In the genomic region with DNA sequence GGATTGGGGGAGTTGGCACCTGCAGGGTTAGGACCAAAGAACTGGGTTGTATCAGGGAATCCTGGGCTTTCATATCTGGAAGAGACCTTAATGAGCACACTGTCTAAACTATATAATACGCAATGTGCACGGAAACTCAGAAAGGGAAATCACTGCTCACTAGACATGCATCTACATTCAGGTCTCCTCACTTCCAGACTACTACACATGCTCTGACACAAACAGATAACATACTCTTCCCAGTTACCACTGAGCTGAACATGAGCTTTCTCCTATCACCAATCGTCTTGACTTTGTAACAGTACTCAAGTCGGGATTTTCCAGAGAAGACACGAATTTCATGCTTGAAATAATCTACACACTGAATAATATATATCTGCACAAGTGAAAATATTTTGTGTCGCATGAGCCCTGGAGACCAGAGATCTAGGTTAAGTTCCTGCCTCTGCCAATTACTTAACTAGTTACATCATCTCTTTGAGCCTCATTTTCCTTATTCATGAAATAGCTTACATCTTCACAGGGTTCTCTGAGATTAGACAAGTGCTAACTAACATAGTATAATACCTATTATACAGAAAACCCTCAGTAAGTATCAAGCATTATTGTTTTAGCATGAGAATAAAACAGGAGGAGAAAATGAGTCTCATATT, we compare ENCODE assay signal across 13 cellular contexts.
A peak's percentile ranks its signal among the peaks of the same experiment; 100 is the strongest.
DNase-seq lines count a peak whose midpoint lies in the region; ATAC-seq and TF ChIP-seq lines count a peak whose summit lies in the region.
"Had no signal": no experiment of that assay in that cellular context is flagged by ENCODE, and none has a peak within 500 bp of the region (broad histone marks: within the 10 kb centered on the region; RNA-seq: fewer than 3 reads in every experiment).

No MANE protein-coding gene starts in this region.

- H3K4me1 ChIP-seq in HEK293 (ENCODE audit: control insufficient read depth, insufficient read depth, low read length) = no peaks in the 10 kb centered on the region
- H3K4me1 ChIP-seq in psoas muscle = no peaks in the 10 kb centered on the region

- peak overlapping the region; percentile 68 for H3K27ac Mint-ChIP-seq in CD4-positive, alpha-beta T cell
- peak overlapping the region; percentile 87 for H3K27ac Mint-ChIP-seq in activated naive CD8-positive, alpha-beta T cell treated with anti-CD3 and anti-CD28 coated beads, Interleukin-2, amount 10 ng/mL, durations not matched to agents 7 days and 5 days

- intact Hi-C loops in CD4-positive, alpha-beta T cell (cut with DNase I, micrococcal nuclease) = no loop called here
- intact Hi-C loops in psoas muscle (cut with DNase I) = no loop called here

- no peak for DNase-seq in CD4-positive, alpha-beta T cell
- no peak for DNase-seq in activated naive CD8-positive, alpha-beta T cell treated with anti-CD3 and anti-CD28 coated beads, Interleukin-2, amount 10 ng/mL, durations not matched to agents 7 days and 5 days
- DNase-seq in psoas muscle (no peak), putamen (ENCODE audit: low spot score) (no peak)
- DNase-seq in stimulated activated CD4-positive, alpha-beta T cell treated with anti-CD3 and anti-CD28 coated beads, Interleukin-1b, Interleukin-23, amount 100 ng/mL, for 48 hours = no peak
- DNase-seq: activated gamma-delta T cell treated with Interleukin-2 at 50 U/mL for 16 hours, midbrain, NCI-H1436 treated with DMSO at 0.1 percent for 48 hours, NCI-H524 treated with DMSO at 0.1 percent for 48 hours, retina, substantia nigra had no signal

- H3K9me3 ChIP-seq in CD4-positive, alpha-beta T cell (ENCODE audit: control insufficient read depth, low read length) = no peaks in the 10 kb centered on the region
- no peaks in the 10 kb centered on the region for H3K9me3 ChIP-seq in HEK293 (ENCODE audit: control insufficient read depth, insufficient read depth, low read depth, low read length)
- no peaks in the 10 kb centered on the region for H3K9me3 ChIP-seq in psoas muscle

- peaks cover 53% of the 10 kb centered on the region for H3K4me1 Mint-ChIP-seq in CD4-positive, alpha-beta T cell (ENCODE audit: low read depth)
- H3K4me1 Mint-ChIP-seq in activated naive CD8-positive, alpha-beta T cell treated with anti-CD3 and anti-CD28 coated beads, Interleukin-2, amount 10 ng/mL, durations not matched to agents 7 days and 5 days = peaks cover 21% of the 10 kb centered on the region

- WGBS in psoas muscle, 3 donors = 90 to 91% (median 91%) methylated on average over 6 of the region's 6 CpGs

- no peaks in the 10 kb centered on the region for H3K27me3 Mint-ChIP-seq in CD4-positive, alpha-beta T cell
- no peaks in the 10 kb centered on the region for H3K27me3 Mint-ChIP-seq in activated naive CD8-positive, alpha-beta T cell treated with anti-CD3 and anti-CD28 coated beads, Interleukin-2, amount 10 ng/mL, durations not matched to agents 7 days and 5 days

- H3K36me3 ChIP-seq in HEK293 (ENCODE audit: control insufficient read depth in 2 of 2, insufficient read depth in 1 of 2, low read length in 2 of 2) (peaks cover 0 to 42% of the 10 kb centered on the region in 2 experiments; a peak in 1 of 3 replicates), psoas muscle (ENCODE audit: insufficient read depth in 1 of 2, low read depth in 1 of 2) (peaks cover 2 to 78% of the 10 kb centered on the region in 2 donors)

- no peak for ATAC-seq in CD4-positive, alpha-beta T cell (ENCODE audit: poor library complexity)
- no peak for ATAC-seq in activated naive CD8-positive, alpha-beta T cell treated with anti-CD3 and anti-CD28 coated beads, Interleukin-2, amount 10 ng/mL, durations not matched to agents 7 days and 5 days (ENCODE audit: low read depth)
- ATAC-seq in psoas muscle (no peak), GM19351 (IDR thresholded peaks at IDR 0.05; ENCODE audit: unreplicated experiment) (no peak)

- H3K27me3 ChIP-seq in CD4-positive, alpha-beta T cell (ENCODE audit: control insufficient read depth, insufficient read depth, low read length) = no peaks in the 10 kb centered on the region
- H3K27me3 ChIP-seq in psoas muscle (ENCODE audit: insufficient read depth in 3 of 3, low read length in 2 of 3) = no peaks in the 10 kb centered on the region

- POLR2A ChIA-PET in CD4-positive, alpha-beta T cell (lab: Charles Lee) = interaction anchor here (1.5 kb wide), 1 partner anchor 97 kb away, joined by 5 read pairs; no protein-coding TSS in a partner anchor
- POLR2A ChIA-PET in HEK293 (lab: Yijun Ruan, JAX) = no interaction called here
- POLR2A ChIA-PET in activated naive CD8-positive, alpha-beta T cell treated with anti-CD3 and anti-CD28 coated beads, Interleukin-2, amount 10 ng/mL, durations not matched to agents 7 days and 5 days (lab: Charles Lee) = no interaction called here

- H3K4me3 Mint-ChIP-seq in CD4-positive, alpha-beta T cell = peak overlapping the region; percentile 54
- H3K4me3 Mint-ChIP-seq in activated naive CD8-positive, alpha-beta T cell treated with anti-CD3 and anti-CD28 coated beads, Interleukin-2, amount 10 ng/mL, durations not matched to agents 7 days and 5 days = peak overlapping the region; percentile 38

- CTCF ChIA-PET in CD4-positive, alpha-beta T cell (lab: Charles Lee) = interaction anchor here (1.5 kb wide), 1 partner anchor 8 kb away, joined by 3 read pairs; no protein-coding TSS in a partner anchor
- CTCF ChIA-PET in HEK293 (lab: Yijun Ruan, JAX) = interaction anchor here (0.5 kb wide), 1 partner anchor 1704 kb away, joined by 3 read pairs; no protein-coding TSS in a partner anchor

- H3K4me3 ChIP-seq in HEK293 (ENCODE audit: low read depth, low read length) = no peak overlapping the region
- H3K4me3 ChIP-seq in psoas muscle = no peak overlapping the region

- H3K36me3 Mint-ChIP-seq in CD4-positive, alpha-beta T cell (ENCODE audit: low read depth) = peaks cover 96% of the 10 kb centered on the region
- peaks cover 45% of the 10 kb centered on the region for H3K36me3 Mint-ChIP-seq in activated naive CD8-positive, alpha-beta T cell treated with anti-CD3 and anti-CD28 coated beads, Interleukin-2, amount 10 ng/mL, durations not matched to agents 7 days and 5 days

- H3K9me3 Mint-ChIP-seq in CD4-positive, alpha-beta T cell = no peaks in the 10 kb centered on the region
- H3K9me3 Mint-ChIP-seq in activated naive CD8-positive, alpha-beta T cell treated with anti-CD3 and anti-CD28 coated beads, Interleukin-2, amount 10 ng/mL, durations not matched to agents 7 days and 5 days = no peaks in the 10 kb centered on the region

- no peak for TF ChIP-seq CTCF in CD4-positive, alpha-beta T cell (IDR thresholded peaks at IDR 0.05)
- TF ChIP-seq CTCF in HEK293 (tag by site-specific recombination; IDR thresholded peaks at IDR 0.05) (no peak), psoas muscle (IDR thresholded peaks at IDR 0.05) (no peak)

- H3K27ac ChIP-seq in CD4-positive, alpha-beta T cell (ENCODE audit: low read depth, low read length) = no peak overlapping the region
- no peak overlapping the region for H3K27ac ChIP-seq in HEK293 (ENCODE audit: extremely low read depth, low read depth, low read length)
- peak overlapping the region; percentile 19 for H3K27ac ChIP-seq in psoas muscle

TF ChIP-seq in HEK293, 187 proteins besides CTCF, POLR2A, EP300 and RAD21:
- TF ChIP-seq, protein P1, sequence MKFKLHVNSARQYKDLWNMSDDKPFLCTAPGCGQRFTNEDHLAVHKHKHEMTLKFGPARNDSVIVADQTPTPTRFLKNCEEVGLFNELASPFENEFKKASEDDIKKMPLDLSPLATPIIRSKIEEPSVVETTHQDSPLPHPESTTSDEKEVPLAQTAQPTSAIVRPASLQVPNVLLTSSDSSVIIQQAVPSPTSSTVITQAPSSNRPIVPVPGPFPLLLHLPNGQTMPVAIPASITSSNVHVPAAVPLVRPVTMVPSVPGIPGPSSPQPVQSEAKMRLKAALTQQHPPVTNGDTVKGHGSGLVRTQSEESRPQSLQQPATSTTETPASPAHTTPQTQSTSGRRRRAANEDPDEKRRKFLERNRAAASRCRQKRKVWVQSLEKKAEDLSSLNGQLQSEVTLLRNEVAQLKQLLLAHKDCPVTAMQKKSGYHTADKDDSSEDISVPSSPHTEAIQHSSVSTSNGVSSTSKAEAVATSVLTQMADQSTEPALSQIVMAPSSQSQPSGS (tag by site-specific recombination; IDR thresholded peaks at IDR 0.05; ENCODE audit: low read depth) = peak; percentile 22; the same call in 1 of the 2 replicates
- TF ChIP-seq ZFP41 (tag by site-specific recombination; IDR thresholded peaks at IDR 0.05; ENCODE audit: borderline replicate concordance) (no peak), ZNF157 (tag by site-specific recombination; IDR thresholded peaks at IDR 0.05) (no peak), ZNF350 (tag by site-specific recombination; IDR thresholded peaks at IDR 0.05) (no peak)
